ENCODE assay signal across 5 cellular contexts in the genomic region with DNA sequence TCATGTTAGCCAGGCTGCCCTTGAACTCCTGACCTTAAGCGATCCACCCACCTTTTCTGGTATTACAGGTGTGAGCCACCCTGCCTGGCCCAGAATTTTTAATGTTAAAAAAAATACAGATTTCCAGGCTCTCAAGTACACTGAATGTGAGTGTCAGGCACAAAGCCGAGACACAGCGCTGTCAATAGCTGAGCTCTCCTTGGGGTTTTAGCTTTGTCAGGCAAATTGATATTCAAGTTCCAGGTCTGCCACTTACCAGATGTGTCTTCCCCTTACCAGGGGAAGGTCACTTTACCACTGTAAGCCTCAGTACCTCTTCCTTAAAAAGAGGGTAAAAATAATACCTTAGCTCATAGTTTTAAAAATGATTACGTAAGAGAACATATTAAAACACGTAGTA.
DNase-seq lines count a peak whose midpoint lies in the region; ATAC-seq, FAIRE-seq and TF ChIP-seq lines count a peak whose summit lies in the region.
"Not testable (repeated sequence)": the region's sequence is repeated elsewhere in the genome, so short reads cannot be mapped to it uniquely, and the experiment has no call there.

No MANE protein-coding gene starts in this region.

- not testable (repeated sequence) for H3K9me2 ChIP-seq in GM23338 (ENCODE audit: insufficient read depth)

- not testable (repeated sequence) for H3K56ac ChIP-seq in H1 (replicated peaks; ENCODE audit: insufficient read length, low read depth, low read length)

- POLR2A ChIA-PET in H1 (lab: Charles Lee; ENCODE audit: partially characterized antibody), result not testable (repeated sequence)

- CTCF ChIA-PET in H1 (lab: Charles Lee; ENCODE audit: partially characterized antibody), result not testable (repeated sequence)

- not testable (repeated sequence) for H3K4me1 ChIP-seq in GM23338 (ENCODE audit: insufficient read depth); astrocyte (ENCODE audit: insufficient read depth, low read length); H1 (replicated peaks in 1 of 4; ENCODE audit: control insufficient read depth in 3 of 4, insufficient read depth in 4 of 4, low read length in 3 of 4)

- H2BK120ac ChIP-seq in H1 (replicated peaks; ENCODE audit: low read depth, low read length), result not testable (repeated sequence)

- H3K4me2 ChIP-seq in GM23338; astrocyte (ENCODE audit: low read length); H1 (ENCODE audit: insufficient read depth in 1 of 2, low read depth in 2 of 2, low read length in 2 of 2): not testable (repeated sequence)

- H3K4me3 ChIP-seq in GM23338; astrocyte (ENCODE audit: insufficient read depth, low read depth, low read length); bronchial epithelial cell (ENCODE audit: low read depth, low read length); H1 (ENCODE audit: extremely low read depth in 1 of 4, insufficient read depth in 2 of 4, low read depth in 3 of 4, low read length in 4 of 4): not testable (repeated sequence)

- not testable (repeated sequence) for H4K5ac ChIP-seq in H1 (ENCODE audit: insufficient read length, low read depth, low read length)

- H3K79me2 ChIP-seq in GM23338 (replicated peaks; ENCODE audit: insufficient read depth); astrocyte (ENCODE audit: insufficient read depth, low read length); H1 (ENCODE audit: control insufficient read depth in 1 of 2, insufficient read depth in 2 of 2, low read length in 2 of 2): not testable (repeated sequence)

- not testable (repeated sequence) for H3K36me3 ChIP-seq in GM23338 (ENCODE audit: insufficient read depth); astrocyte (ENCODE audit: insufficient read depth, low read length); bronchial epithelial cell (ENCODE audit: control insufficient read depth, insufficient read depth, low read length); H1 (ENCODE audit: control insufficient read depth in 2 of 4, insufficient read depth in 4 of 4, low read length in 3 of 4)

- not testable (repeated sequence) for H3K4me3 Mint-ChIP-seq in GM23338; astrocyte (ENCODE audit: unreplicated experiment)

- H2AFZ ChIP-seq in GM23338; astrocyte (ENCODE audit: low read depth, low read length); H1 (ENCODE audit: low read length): not testable (repeated sequence)

- not testable (repeated sequence) for H3K4me1 Mint-ChIP-seq in GM23338; astrocyte (ENCODE audit: low read depth, unreplicated experiment)

- H3K23ac ChIP-seq in H1 (ENCODE audit: insufficient read length), result not testable (repeated sequence)

- not testable (repeated sequence) for H4K91ac ChIP-seq in H1 (replicated peaks; ENCODE audit: insufficient read length, low read length)

- not testable (repeated sequence) for H2BK20ac ChIP-seq in H1 (ENCODE audit: low read length)

- not testable (repeated sequence) for H3K9me3 ChIP-seq in astrocyte (ENCODE audit: insufficient read depth, low read depth, low read length); H1 (ENCODE audit: insufficient read depth in 2 of 2, low read depth in 1 of 2, low read length in 1 of 2)

- H3F3A ChIP-seq in GM23338 (replicated peaks; ENCODE audit: low read depth), result not testable (repeated sequence)

- not testable (repeated sequence) for H2BK5ac ChIP-seq in H1 (ENCODE audit: low read depth, low read length)

- not testable (repeated sequence) for H3K9me3 Mint-ChIP-seq in GM23338; astrocyte (ENCODE audit: unreplicated experiment)

- not testable (repeated sequence) for H3K14ac ChIP-seq in H1 (ENCODE audit: insufficient read length)

- TF ChIP-seq CTCF in GM23338 (conservative IDR thresholded peaks at IDR 0.05; ENCODE audit: low read depth in 2 of 2); astrocyte (IDR thresholded peaks at IDR 0.05; ENCODE audit: insufficient read depth, low read depth, low read length); bronchial epithelial cell (IDR thresholded peaks at IDR 0.05; ENCODE audit: insufficient read depth, low read length, severe bottlenecking); H1 (IDR thresholded peaks at IDR 0.05; ENCODE audit: control extremely low read depth in 1 of 3, insufficient read depth in 1 of 3, low read depth in 1 of 3, low read length in 3 of 3): not testable (repeated sequence)

- not testable (repeated sequence) for DNase-seq in GM23338 (ENCODE audit: low spot score); astrocyte (ENCODE audit: low read depth); bronchial epithelial cell (ENCODE audit: low read depth); H1 (ENCODE audit: low read depth in 1 of 2, low spot score in 2 of 2); urothelium cell line (ENCODE audit: low spot score)

- H2AK5ac ChIP-seq in H1 (ENCODE audit: low read depth, low read length), result not testable (repeated sequence)

- not testable (repeated sequence) for H3K27ac ChIP-seq in GM23338 (ENCODE audit: low read depth); astrocyte (ENCODE audit: low read depth, low read length); H1 (ENCODE audit: low read depth, low read length)

- FAIRE-seq in astrocyte (lab: Jason Lieb, UNC) (peak; percentile 37), bronchial epithelial cell (lab: Jason Lieb, UNC) (peak; percentile 72), H1 (lab: Jason Lieb, UNC) (peak; percentile 13), urothelium cell line (lab: Jason Lieb, UNC) (peak; percentile 86)

- H3K18ac ChIP-seq in H1 (ENCODE audit: extremely low read depth, low read length), result not testable (repeated sequence)

- TF ChIP-seq EP300 in H1 (IDR thresholded peaks at IDR 0.05; ENCODE audit: borderline replicate concordance in 1 of 2, low read depth in 2 of 2, low read length in 2 of 2), result not testable (repeated sequence)

- TF ChIP-seq RAD21 in H1 (IDR thresholded peaks at IDR 0.05 in 1 of 2, conservative IDR thresholded peaks at IDR 0.05 in 1 of 2; ENCODE audit: low read depth in 2 of 2, low read length in 2 of 2), result not testable (repeated sequence)

- H2BK15ac ChIP-seq in H1 (ENCODE audit: low read length), result not testable (repeated sequence)

- TF ChIP-seq POLR2A in H1 (IDR thresholded peaks at IDR 0.05; ENCODE audit: control extremely low read depth in 1 of 2, low read depth in 2 of 2, low read length in 2 of 2), result not testable (repeated sequence)

- H3K79me1 ChIP-seq in H1 (ENCODE audit: low read depth, low read length), result not testable (repeated sequence)

- not testable (repeated sequence) for H3K36me3 Mint-ChIP-seq in GM23338 (ENCODE audit: low read depth); astrocyte (ENCODE audit: low read depth, unreplicated experiment)

- not testable (repeated sequence) for H3K27ac Mint-ChIP-seq in GM23338; astrocyte (ENCODE audit: unreplicated experiment)

- not testable (repeated sequence) for H3K4ac ChIP-seq in H1 (replicated peaks; ENCODE audit: insufficient read length, low read depth, low read length)

- H4K8ac ChIP-seq in H1 (ENCODE audit: extremely low read depth, insufficient read depth, low read length), result not testable (repeated sequence)

- not testable (repeated sequence) for H3K9ac ChIP-seq in astrocyte (ENCODE audit: low read length); H1 (replicated peaks in 1 of 4; ENCODE audit: extremely low read depth in 1 of 4, low read depth in 3 of 4, low read length in 3 of 4)

- no CpG with 5 or more reads among the region's 5 CpGs for WGBS in H1 (ENCODE audit: extremely low coverage in 1 of 2, insufficient coverage in 1 of 2, insufficient read length in 1 of 2, insufficient replicate concordance in 2 of 2, low coverage in 1 of 2, low lambda C conversion rate in 2 of 2, missing lambda C conversion rate in 1 of 2), 2 experiments

- not testable (repeated sequence) for H3K27me3 ChIP-seq in GM23338 (ENCODE audit: insufficient read depth); astrocyte (ENCODE audit: insufficient read depth, low read length); bronchial epithelial cell (ENCODE audit: control insufficient read depth, insufficient read depth, low read length); H1 (replicated peaks in 1 of 4; ENCODE audit: control insufficient read depth in 3 of 4, extremely low read depth in 1 of 4, insufficient read depth in 3 of 4, low read length in 3 of 4)

- H4K20me1 ChIP-seq in GM23338 (replicated peaks; ENCODE audit: insufficient read depth); astrocyte (ENCODE audit: insufficient read depth, low read length); H1 (replicated peaks in 1 of 2; ENCODE audit: control insufficient read depth in 1 of 2, insufficient read depth in 2 of 2, low read length in 2 of 2): not testable (repeated sequence)

- not testable (repeated sequence) for H3K27me3 Mint-ChIP-seq in GM23338 (ENCODE audit: insufficient read depth, low read depth, poor library complexity); astrocyte (ENCODE audit: low read depth, unreplicated experiment)

- peak; percentile 93 for ATAC-seq in GM23338

- not testable (repeated sequence) for H2BK12ac ChIP-seq in H1 (ENCODE audit: low read depth, low read length)

- H3K23me2 ChIP-seq in H1 (ENCODE audit: low read depth, low read length), result not testable (repeated sequence)
